In genomic region chr7:38179719-38180333, GRCh38 we compare ENCODE assay signal across 11 cellular contexts. TPM values are rescaled to one million over a fixed set of nuclear protein-coding genes. Genes with fewer than 3 reads are reported as not detected.
DNase-seq lines count a peak whose midpoint lies in the region; ATAC-seq and TF ChIP-seq lines count a peak whose summit lies in the region.
"Had no signal": no experiment of that assay in that cellular context is flagged by ENCODE, and none has a peak within 500 bp of the region (broad histone marks: within the 10 kb centered on the region; RNA-seq: fewer than 3 reads in every experiment).

No MANE protein-coding gene starts in this region.

- peak overlapping the region; percentile 94 for H3K4me3 Mint-ChIP-seq in activated CD8-positive, alpha-beta memory T cell treated with anti-CD3 and anti-CD28 coated beads, Interleukin-2, amount 10 ng/mL, durations not matched to agents 7 days and 5 days
- H3K4me3 Mint-ChIP-seq in activated CD8-positive, alpha-beta T cell treated with anti-CD3 and anti-CD28 coated beads, Interleukin-2, amount 10 ng/mL, durations not matched to agents 7 days and 5 days: peak overlapping the region; percentile 93

- H3K9me3 ChIP-seq in iPS-20b (ENCODE audit: insufficient read depth, low read depth, low read length): no peaks in the 10 kb centered on the region
- H3K9me3 ChIP-seq in thoracic aorta: no peaks in the 10 kb centered on the region

- H3K4me1 ChIP-seq in iPS-20b (ENCODE audit: insufficient read depth, low read length) (peaks cover 4% of the 10 kb centered on the region; the same call in 1 of the 2 replicates), thoracic aorta (ENCODE audit: control insufficient read depth in 1 of 2, low read depth in 2 of 2) (peaks cover 19 to 22% of the 10 kb centered on the region in 2 donors)

- peaks cover 12% of the 10 kb centered on the region for H3K36me3 Mint-ChIP-seq in activated CD8-positive, alpha-beta memory T cell treated with anti-CD3 and anti-CD28 coated beads, Interleukin-2, amount 10 ng/mL, durations not matched to agents 7 days and 5 days
- peaks cover 10% of the 10 kb centered on the region for H3K36me3 Mint-ChIP-seq in activated CD8-positive, alpha-beta T cell treated with anti-CD3 and anti-CD28 coated beads, Interleukin-2, amount 10 ng/mL, durations not matched to agents 7 days and 5 days (ENCODE audit: low read depth)

- no peak for DNase-seq in activated CD8-positive, alpha-beta memory T cell treated with anti-CD3 and anti-CD28 coated beads, Interleukin-2, amount 10 ng/mL, durations not matched to agents 7 days and 5 days
- no peak for DNase-seq in activated CD8-positive, alpha-beta memory T cell treated with anti-CD3 and anti-CD28 coated beads for 24 hours
- DNase-seq in activated CD8-positive, alpha-beta T cell treated with anti-CD3 and anti-CD28 coated beads, Interleukin-2, amount 10 ng/mL, durations not matched to agents 7 days and 5 days: no peak
- DNase-seq in thoracic aorta (ENCODE audit: low spot score) (no peak), anterior cingulate cortex (lab: John Stamatoyannopoulos, UW) (no peak), AML-193 (lab: John Stamatoyannopoulos, UW) (no peak)
- DNase-seq: NCI-H2081 treated with DMSO at 0.1 percent for 48 hours, occipital lobe had no signal

- H3K27me3 ChIP-seq in iPS-20b (ENCODE audit: insufficient read depth, low read length) (no peaks in the 10 kb centered on the region), thoracic aorta (replicated peaks; ENCODE audit: insufficient read depth) (no peaks in the 10 kb centered on the region)

- H3K27me3 Mint-ChIP-seq in activated CD8-positive, alpha-beta memory T cell treated with anti-CD3 and anti-CD28 coated beads, Interleukin-2, amount 10 ng/mL, durations not matched to agents 7 days and 5 days: no peaks in the 10 kb centered on the region
- no peaks in the 10 kb centered on the region for H3K27me3 Mint-ChIP-seq in activated CD8-positive, alpha-beta T cell treated with anti-CD3 and anti-CD28 coated beads, Interleukin-2, amount 10 ng/mL, durations not matched to agents 7 days and 5 days (ENCODE audit: low read depth)

- peak overlapping the region; percentile 34 for H3K27ac Mint-ChIP-seq in activated CD8-positive, alpha-beta memory T cell treated with anti-CD3 and anti-CD28 coated beads, Interleukin-2, amount 10 ng/mL, durations not matched to agents 7 days and 5 days
- no peak overlapping the region for H3K27ac Mint-ChIP-seq in activated CD8-positive, alpha-beta T cell treated with anti-CD3 and anti-CD28 coated beads, Interleukin-2, amount 10 ng/mL, durations not matched to agents 7 days and 5 days

- H3K36me3 ChIP-seq in iPS-20b (ENCODE audit: insufficient read depth, low read depth, low read length): no peaks in the 10 kb centered on the region
- no peaks in the 10 kb centered on the region for H3K36me3 ChIP-seq in thoracic aorta

- 0 out of 2 replicates have a peak overlapping the region, but pooled peaks have one; percentile 83 for H3K9ac ChIP-seq in iPS-20b (ENCODE audit: low read depth, low read length)

- no peak overlapping the region for H3K27ac ChIP-seq in iPS-20b (ENCODE audit: low read length)
- peak overlapping the region in 1 of 2 donors; percentile 93 for H3K27ac ChIP-seq in thoracic aorta
- H3K27ac ChIP-seq: C4-2B had no signal

- peaks cover 39% of the 10 kb centered on the region for H3K4me1 Mint-ChIP-seq in activated CD8-positive, alpha-beta memory T cell treated with anti-CD3 and anti-CD28 coated beads, Interleukin-2, amount 10 ng/mL, durations not matched to agents 7 days and 5 days
- peaks cover 29% of the 10 kb centered on the region for H3K4me1 Mint-ChIP-seq in activated CD8-positive, alpha-beta T cell treated with anti-CD3 and anti-CD28 coated beads, Interleukin-2, amount 10 ng/mL, durations not matched to agents 7 days and 5 days (ENCODE audit: low read depth)

- POLR2A ChIA-PET in activated CD8-positive, alpha-beta T cell treated with anti-CD3 and anti-CD28 coated beads, Interleukin-2, amount 10 ng/mL, durations not matched to agents 7 days and 5 days (lab: Charles Lee): no interaction called here

- no peak for TF ChIP-seq CTCF in thoracic aorta (IDR thresholded peaks at IDR 0.05)

- no peak for ATAC-seq in activated CD8-positive, alpha-beta memory T cell treated with anti-CD3 and anti-CD28 coated beads, Interleukin-2, amount 10 ng/mL, durations not matched to agents 7 days and 5 days
- no peak for ATAC-seq in activated CD8-positive, alpha-beta T cell treated with anti-CD3 and anti-CD28 coated beads, Interleukin-2, amount 10 ng/mL, durations not matched to agents 7 days and 5 days
- no peak for ATAC-seq in thoracic aorta (ENCODE audit: insufficient number of reproducible peaks, low FRiP score, low read depth)
- no peak for ATAC-seq in HG03095 (IDR thresholded peaks at IDR 0.05; ENCODE audit: unreplicated experiment)

- no peaks in the 10 kb centered on the region for H3K9me3 Mint-ChIP-seq in activated CD8-positive, alpha-beta memory T cell treated with anti-CD3 and anti-CD28 coated beads, Interleukin-2, amount 10 ng/mL, durations not matched to agents 7 days and 5 days (ENCODE audit: low read depth)
- no peaks in the 10 kb centered on the region for H3K9me3 Mint-ChIP-seq in activated CD8-positive, alpha-beta T cell treated with anti-CD3 and anti-CD28 coated beads, Interleukin-2, amount 10 ng/mL, durations not matched to agents 7 days and 5 days (ENCODE audit: insufficient read depth)

- H3K4me3 ChIP-seq in iPS-20b (ENCODE audit: low read length) (peak overlapping the region; percentile 94; the same call in 1 of the 2 replicates), thoracic aorta (peak overlapping the region; percentile 97)

- CTCF ChIA-PET in activated CD8-positive, alpha-beta memory T cell treated with anti-CD3 and anti-CD28 coated beads, Interleukin-2, amount 10 ng/mL, durations not matched to agents 7 days and 5 days (lab: Charles Lee): interaction anchor here (1.3 to 3.9 kb wide), 5 partner anchors 9 to 189 kb away, joined by 4 to 24 read pairs (median 5); no protein-coding TSS in a partner anchor
- CTCF ChIA-PET in activated CD8-positive, alpha-beta T cell treated with anti-CD3 and anti-CD28 coated beads, Interleukin-2, amount 10 ng/mL, durations not matched to agents 7 days and 5 days (lab: Charles Lee): interaction anchor here (0.7 to 5.7 kb wide), 11 partner anchors 16 to 190 kb away, joined by 3 to 50 read pairs (median 3); no protein-coding TSS in a partner anchor

RNA-seq across cellular contexts. Expression of gene STARD3NL, which starts 1.8 kb away (rescaled TPM):
- total RNA-seq in activated CD8-positive, alpha-beta memory T cell treated with anti-CD3 and anti-CD28 coated beads, Interleukin-2, amount 10 ng/mL, durations not matched to agents 7 days and 5 days: 10 to 100 TPM; 31.9 to 40.0 TPM
- 10 to 100 TPM; 24.1 to 25.8 TPM for total RNA-seq in activated CD8-positive, alpha-beta T cell treated with anti-CD3 and anti-CD28 coated beads, Interleukin-2, amount 10 ng/mL, durations not matched to agents 7 days and 5 days
- total RNA-seq in thoracic aorta: 10 to 100 TPM; 24.8 to 27.6 TPM
